ENCODE assay signal across 8 cellular contexts in genomic region chr3:32334675-32335074, GRCh38. TPM values are rescaled to one million over a fixed set of nuclear protein-coding genes. Genes with fewer than 3 reads are reported as not detected.
DNase-seq lines count a peak whose midpoint lies in the region; ATAC-seq and TF ChIP-seq lines count a peak whose summit lies in the region.

No MANE protein-coding gene starts in this region.

- peak overlapping the region; percentile 68; the same call in 1 of the 2 replicates for H3K4me3 Mint-ChIP-seq in HFFc6

- no peaks in the 10 kb centered on the region for H3K4me1 Mint-ChIP-seq in HFFc6 (ENCODE audit: low read depth)

- H3K27ac Mint-ChIP-seq in HFFc6, result no peak overlapping the region

- no peak overlapping the region for H3K27ac ChIP-seq in colonic mucosa

- no peaks in the 10 kb centered on the region for H3K9me3 Mint-ChIP-seq in HFFc6

- H3K9me3 ChIP-seq in colonic mucosa, result no peaks in the 10 kb centered on the region

- no peak overlapping the region for H3K9ac ChIP-seq in colonic mucosa (ENCODE audit: low read depth in 2 of 2, low read length in 2 of 2)

- intact Hi-C loops in colonic mucosa (cut with DNase I), result loop anchor here (5.0 kb wide), 1 partner anchor 157 kb away; no protein-coding TSS in a partner anchor

- H3K36me3 ChIP-seq in colonic mucosa, result no peaks in the 10 kb centered on the region

- H3K36me3 Mint-ChIP-seq in HFFc6 (ENCODE audit: low read depth), result no peaks in the 10 kb centered on the region

- H3K27me3 Mint-ChIP-seq in HFFc6 (ENCODE audit: insufficient read depth), result peaks cover 18% of the 10 kb centered on the region

- no peak for DNase-seq in HFFc6
- DNase-seq in activated CD4-positive, CD25-positive, alpha-beta regulatory T cell (lab: John Stamatoyannopoulos, UW), result peak in 3 of 4 experiments; percentile 3 to 8 (median 8)
- DNase-seq in colonic mucosa, result no peak
- peak; percentile 44 to 53 for DNase-seq in stimulated activated CD4-positive, alpha-beta T cell treated with anti-CD3 and anti-CD28 coated beads, Interleukin-2, amount 100 ng/mL, for 48 hours
- no peak for DNase-seq in NCI-H1694 (lab: John Stamatoyannopoulos, UW)
- DNase-seq in C1 segment of cervical spinal cord (lab: John Stamatoyannopoulos, UW), result no peak
- no peak for DNase-seq in NCI-H2029 (lab: John Stamatoyannopoulos, UW)

- TF ChIP-seq CTCF in HFFc6 (IDR thresholded peaks at IDR 0.05), result peak; percentile 44
- peak; percentile 15 for TF ChIP-seq CTCF in colonic mucosa (IDR thresholded peaks at IDR 0.05)

- H3K4me3 ChIP-seq in colonic mucosa, result no peak overlapping the region

- H3K27me3 ChIP-seq in colonic mucosa, result no peaks in the 10 kb centered on the region

- H3K4me1 ChIP-seq in colonic mucosa, result no peaks in the 10 kb centered on the region

- ATAC-seq in GM18520 (IDR thresholded peaks at IDR 0.05; ENCODE audit: unreplicated experiment), result no peak

RNA-seq across cellular contexts. Expression of gene CMTM7, which starts 57.0 kb away (rescaled TPM):
- 10 to 100 TPM; 10.1 to 17.7 (median 15.7) TPM for total RNA-seq in HFFc6 (2021; fragmentation: NEBNext Ultra II Directional; extraction: Animal tissue kit (Norgen Biotek cat#: 25700))
- 1 to 10 TPM; 5.8 to 5.9 TPM for total RNA-seq in colonic mucosa

Comparison
In these comparisons a context has a peak if more than half of its experiments do, and no peak if none do; other contexts are left out.
1. DNase-seq: peak in activated CD4-positive, CD25-positive, alpha-beta regulatory T cell (3 of 4) and stimulated activated CD4-positive, alpha-beta T cell treated with anti-CD3 and anti-CD28 coated beads, Interleukin-2, amount 100 ng/mL, for 48 hours (2 of 2); none in HFFc6 (single experiment), colonic mucosa (single experiment), NCI-H1694 (single experiment), C1 segment of cervical spinal cord (0 of 14) and NCI-H2029 (single experiment).